ENCODE assay signal across 1 cellular context in the genomic region with DNA sequence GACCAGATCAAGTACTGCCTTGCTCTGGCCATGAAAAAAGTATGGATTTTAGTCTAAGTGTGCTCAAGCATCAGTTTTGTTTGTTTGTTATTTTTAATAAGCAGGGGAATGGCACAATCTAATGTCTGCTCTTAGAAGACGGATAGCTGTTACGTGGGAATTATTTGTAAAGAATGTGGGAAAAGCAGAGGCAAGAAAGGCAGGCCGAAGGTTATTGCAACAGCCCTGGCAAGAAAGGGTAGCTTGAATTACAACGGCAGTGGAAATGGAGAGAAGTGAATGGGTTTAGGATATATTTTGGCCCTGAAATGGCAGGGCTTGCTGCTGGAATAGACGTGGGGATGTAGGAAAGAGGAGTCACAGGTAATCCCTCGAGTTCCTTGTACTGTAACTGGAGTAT.
TF ChIP-seq lines count a peak whose summit lies in the region.

No MANE protein-coding gene starts in this region.

TF ChIP-seq in H1, 55 proteins besides CTCF, POLR2A, EP300 and RAD21:
- TF ChIP-seq SP4 (IDR thresholded peaks at IDR 0.05; ENCODE audit: low read length) = no peak
- TF ChIP-seq KDM1A (IDR thresholded peaks at IDR 0.05; ENCODE audit: borderline replicate concordance, low read length) = no peak
